In the genomic region with DNA sequence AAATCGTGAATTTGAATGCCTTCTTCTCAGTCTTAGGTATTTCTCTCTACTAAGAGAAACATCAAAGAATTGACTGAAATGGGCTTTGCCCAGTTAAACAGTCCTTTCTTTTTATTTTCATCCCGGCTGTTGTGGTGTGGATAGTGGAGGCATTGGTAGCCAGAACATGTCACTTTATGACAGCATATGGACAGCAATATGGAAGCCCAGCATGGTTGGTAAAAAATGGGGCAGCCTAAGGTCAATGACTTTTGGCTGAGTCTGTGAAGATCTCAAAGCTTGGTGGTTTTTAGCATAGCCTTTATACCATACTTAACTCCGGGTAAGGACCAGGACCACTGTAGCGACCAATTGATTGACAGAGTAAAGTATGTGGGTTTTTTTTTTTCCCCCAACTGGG, we compare ENCODE assay signal across 19 cellular contexts.
"Had no signal": no experiment of that assay in that cellular context is flagged by ENCODE, and none has a peak within 500 bp of the region (broad histone marks: within the 10 kb centered on the region; RNA-seq: fewer than 3 reads in every experiment).

No MANE protein-coding gene starts in this region.

- H3K9me3 ChIP-seq: adrenal gland had no signal

- H3K4me3 Mint-ChIP-seq: activated CD8-positive, alpha-beta T cell treated with anti-CD3 and anti-CD28 coated beads, Interleukin-2, amount 10 ng/mL, durations not matched to agents 7 days and 5 days; central memory CD8-positive, alpha-beta T cell; stimulated activated naive B cell treated with anti-CD40 and anti-IgM and Interleukin-4, amounts not matched to agents 10 μg/mL and 1 μg/mL and 100 μg/mL, for 72 hours; T-helper 17 cell; WTC11 had no signal

- H3K36me3 ChIP-seq: adrenal gland, esophagus squamous epithelium had no signal

- H3K36me3 Mint-ChIP-seq: WTC11 had no signal

- H3K27me3 Mint-ChIP-seq: central memory CD8-positive, alpha-beta T cell; progenitor cell of endocrine pancreas; stimulated activated naive B cell treated with anti-CD40 and anti-IgM and Interleukin-4, amounts not matched to agents 10 μg/mL and 1 μg/mL and 100 μg/mL, for 72 hours; T-helper 17 cell had no signal

- DNase-seq: activated CD4-positive, alpha-beta T cell treated with anti-CD3 and anti-CD28 coated beads for 48 hours; activated CD8-positive, alpha-beta memory T cell treated with anti-CD3 and anti-CD28 coated beads, Interleukin-2, amount 50 U/mL, for 48 hours; activated CD8-positive, alpha-beta T cell treated with anti-CD3 and anti-CD28 coated beads, Interleukin-2, amount 10 ng/mL, durations not matched to agents 7 days and 5 days; activated naive CD4-positive, alpha-beta T cell; adrenal gland; dermis blood vessel endothelial cell; esophagus squamous epithelium; foreskin fibroblast; nucleus accumbens; stimulated activated CD4-positive, alpha-beta T cell treated with anti-CD3 and anti-CD28 coated beads, Interleukin-2, amount 100 ng/mL, for 24 hours; stimulated activated naive B cell treated with anti-CD40 and anti-IgM and Interleukin-4, amounts not matched to agents 10 μg/mL and 1 μg/mL and 100 μg/mL, for 72 hours; T-helper 17 cell; trophoblast cell had no signal

- H3K9me3 Mint-ChIP-seq: activated T-helper 1 cell treated with anti-CD3 and anti-CD28 coated beads, Interleukin-12 subunit alpha, Interleukin-12 subunit beta, Interleukin-2, Interleukin-4 antibody, amounts not matched to agents 30 ng/mL and 10 ng/mL and 1 ng/mL, durations not matched to agents 14 hours and 24 hours and 36 hours; central memory CD8-positive, alpha-beta T cell; stimulated activated naive B cell treated with anti-CD40 and anti-IgM and Interleukin-4, amounts not matched to agents 10 μg/mL and 1 μg/mL and 100 μg/mL, for 72 hours; WTC11 had no signal

- H3K27ac Mint-ChIP-seq: activated CD8-positive, alpha-beta T cell treated with anti-CD3 and anti-CD28 coated beads, Interleukin-2, amount 10 ng/mL, durations not matched to agents 7 days and 5 days; activated T-helper 1 cell treated with anti-CD3 and anti-CD28 coated beads, Interleukin-12 subunit alpha, Interleukin-12 subunit beta, Interleukin-2, Interleukin-4 antibody, amounts not matched to agents 30 ng/mL and 10 ng/mL and 1 ng/mL, durations not matched to agents 14 hours and 24 hours and 36 hours; progenitor cell of endocrine pancreas; T-helper 17 cell; WTC11 had no signal

- H3K27ac ChIP-seq: adrenal gland, esophagus squamous epithelium had no signal

- ATAC-seq: activated CD8-positive, alpha-beta T cell treated with anti-CD3 and anti-CD28 coated beads, Interleukin-2, amount 10 ng/mL, durations not matched to agents 7 days and 5 days; left lobe of liver; sciatic nerve; stimulated activated naive B cell treated with anti-CD40 and anti-IgM and Interleukin-4, amounts not matched to agents 10 μg/mL and 1 μg/mL and 100 μg/mL, for 72 hours; T-helper 17 cell; WTC11 had no signal

- H3K4me1 Mint-ChIP-seq: central memory CD8-positive, alpha-beta T cell had no signal

- H3K27me3 ChIP-seq: adrenal gland, esophagus squamous epithelium had no signal
